In the genomic region with DNA sequence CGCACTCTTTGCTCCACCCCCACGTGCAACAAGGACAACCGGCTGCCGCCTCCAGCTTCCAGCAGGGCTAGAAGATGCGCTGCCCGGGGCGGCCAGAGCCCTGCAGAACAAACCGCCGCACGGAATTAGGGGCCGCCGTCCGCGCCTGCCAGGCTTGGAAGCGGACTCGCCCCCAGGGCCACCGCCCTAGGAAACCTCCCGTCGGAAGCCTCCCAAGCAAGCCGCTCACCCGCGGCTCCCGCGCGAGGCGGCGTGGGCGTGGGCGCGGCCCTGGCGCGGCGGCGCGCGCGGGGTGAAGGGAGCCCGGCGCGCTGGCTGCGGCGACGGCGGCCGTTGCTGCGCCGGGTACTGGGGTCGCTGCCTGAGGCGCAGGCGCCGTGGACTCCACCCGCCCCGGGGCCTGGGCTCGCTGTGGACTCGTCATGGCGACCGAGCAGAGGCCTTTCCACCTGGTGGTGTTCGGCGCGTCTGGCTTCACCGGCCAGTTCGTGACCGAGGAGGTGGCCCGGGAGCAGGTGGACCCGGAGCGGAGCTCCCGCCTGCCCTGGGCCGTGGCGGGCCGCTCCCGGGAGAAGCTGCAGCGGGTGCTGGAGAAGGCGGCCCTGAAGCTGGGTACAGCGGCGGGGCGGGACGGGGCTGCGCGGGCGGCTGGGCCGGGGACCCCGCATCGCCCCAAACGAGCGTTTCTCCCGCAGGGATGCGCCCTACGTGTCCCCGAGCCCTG, we compare ENCODE assay signal across 1 cellular context.
A peak's percentile ranks its signal among the peaks of the same experiment; 100 is the strongest.
TF ChIP-seq lines count a peak whose summit lies in the region.

A gene with protein sequence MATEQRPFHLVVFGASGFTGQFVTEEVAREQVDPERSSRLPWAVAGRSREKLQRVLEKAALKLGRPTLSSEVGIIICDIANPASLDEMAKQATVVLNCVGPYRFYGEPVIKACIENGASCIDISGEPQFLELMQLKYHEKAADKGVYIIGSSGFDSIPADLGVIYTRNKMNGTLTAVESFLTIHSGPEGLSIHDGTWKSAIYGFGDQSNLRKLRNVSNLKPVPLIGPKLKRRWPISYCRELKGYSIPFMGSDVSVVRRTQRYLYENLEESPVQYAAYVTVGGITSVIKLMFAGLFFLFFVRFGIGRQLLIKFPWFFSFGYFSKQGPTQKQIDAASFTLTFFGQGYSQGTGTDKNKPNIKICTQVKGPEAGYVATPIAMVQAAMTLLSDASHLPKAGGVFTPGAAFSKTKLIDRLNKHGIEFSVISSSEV (plus strand): TSS at position 409 of the 724 bp plus-strand sequence. CDS start 14 bp downstream, at position 423.

TF ChIP-seq in HepG2, 621 proteins besides CTCF, POLR2A, EP300 and RAD21 (continued from another document and continues in another):
- TF ChIP-seq, protein P1, sequence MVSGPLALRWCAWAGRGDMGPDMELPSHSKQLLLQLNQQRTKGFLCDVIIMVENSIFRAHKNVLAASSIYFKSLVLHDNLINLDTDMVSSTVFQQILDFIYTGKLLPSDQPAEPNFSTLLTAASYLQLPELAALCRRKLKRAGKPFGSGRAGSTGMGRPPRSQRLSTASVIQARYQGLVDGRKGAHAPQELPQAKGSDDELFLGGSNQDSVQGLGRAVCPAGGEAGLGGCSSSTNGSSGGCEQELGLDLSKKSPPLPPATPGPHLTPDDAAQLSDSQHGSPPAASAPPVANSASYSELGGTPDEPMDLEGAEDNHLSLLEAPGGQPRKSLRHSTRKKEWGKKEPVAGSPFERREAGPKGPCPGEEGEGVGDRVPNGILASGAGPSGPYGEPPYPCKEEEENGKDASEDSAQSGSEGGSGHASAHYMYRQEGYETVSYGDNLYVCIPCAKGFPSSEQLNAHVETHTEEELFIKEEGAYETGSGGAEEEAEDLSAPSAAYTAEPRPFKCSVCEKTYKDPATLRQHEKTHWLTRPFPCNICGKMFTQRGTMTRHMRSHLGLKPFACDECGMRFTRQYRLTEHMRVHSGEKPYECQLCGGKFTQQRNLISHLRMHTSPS (CRISPR knock-in tag; IDR thresholded peaks at IDR 0.05; ENCODE audit: low read depth) = no peak
- TF ChIP-seq, protein P2, sequence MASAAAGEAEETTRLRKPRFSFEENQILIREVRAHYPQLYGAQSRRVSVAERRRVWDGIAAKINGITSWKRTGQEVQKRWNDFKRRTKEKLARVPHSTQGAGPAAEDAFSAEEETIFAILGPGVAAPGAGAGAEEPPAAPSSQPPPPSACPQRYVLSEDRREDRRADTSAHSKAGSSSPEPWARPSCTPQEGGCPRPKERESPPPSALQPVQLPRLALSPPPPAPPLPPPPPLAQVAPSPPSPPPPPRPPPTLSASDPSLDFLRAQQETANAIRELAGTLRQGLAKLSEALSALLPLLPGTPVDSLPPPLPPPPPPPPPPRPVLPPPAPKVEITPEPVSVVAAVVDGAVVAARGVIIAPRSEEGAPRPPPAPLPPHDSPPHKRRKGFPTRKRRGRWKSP (CRISPR knock-in tag; IDR thresholded peaks at IDR 0.05) = peak; percentile 73; the same call in 1 of the 2 replicates
- TF ChIP-seq HOXA9 (CRISPR knock-in tag; IDR thresholded peaks at IDR 0.05; ENCODE audit: borderline replicate concordance) = no peak
- no peak for TF ChIP-seq HHEX (CRISPR knock-in tag; IDR thresholded peaks at IDR 0.05)
- TF ChIP-seq ARID2 (CRISPR knock-in tag; IDR thresholded peaks at IDR 0.05; ENCODE audit: borderline replicate concordance) = peak; percentile 88; the same call in 1 of the 2 replicates
- TF ChIP-seq, protein P3, sequence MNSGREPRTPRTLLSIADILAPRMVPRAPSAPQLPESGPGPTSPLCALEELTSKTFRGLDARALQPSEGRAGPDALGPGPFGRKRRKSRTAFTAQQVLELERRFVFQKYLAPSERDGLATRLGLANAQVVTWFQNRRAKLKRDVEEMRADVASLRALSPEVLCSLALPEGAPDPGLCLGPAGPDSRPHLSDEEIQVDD (CRISPR knock-in tag; IDR thresholded peaks at IDR 0.05; ENCODE audit: borderline replicate concordance) = no peak
- TF ChIP-seq, protein P4, sequence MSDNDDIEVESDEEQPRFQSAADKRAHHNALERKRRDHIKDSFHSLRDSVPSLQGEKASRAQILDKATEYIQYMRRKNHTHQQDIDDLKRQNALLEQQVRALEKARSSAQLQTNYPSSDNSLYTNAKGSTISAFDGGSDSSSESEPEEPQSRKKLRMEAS (IDR thresholded peaks at IDR 0.05) = peak; percentile 72
- 0 out of 2 replicates have a peak, but pooled peaks have one; percentile 40 for TF ChIP-seq ZNF792 (CRISPR knock-in tag; IDR thresholded peaks at IDR 0.05)
- peak; percentile 40; the same call in 1 of the 2 replicates for TF ChIP-seq GFI1 (CRISPR knock-in tag; IDR thresholded peaks at IDR 0.05; ENCODE audit: borderline replicate concordance)
- TF ChIP-seq, protein P5, sequence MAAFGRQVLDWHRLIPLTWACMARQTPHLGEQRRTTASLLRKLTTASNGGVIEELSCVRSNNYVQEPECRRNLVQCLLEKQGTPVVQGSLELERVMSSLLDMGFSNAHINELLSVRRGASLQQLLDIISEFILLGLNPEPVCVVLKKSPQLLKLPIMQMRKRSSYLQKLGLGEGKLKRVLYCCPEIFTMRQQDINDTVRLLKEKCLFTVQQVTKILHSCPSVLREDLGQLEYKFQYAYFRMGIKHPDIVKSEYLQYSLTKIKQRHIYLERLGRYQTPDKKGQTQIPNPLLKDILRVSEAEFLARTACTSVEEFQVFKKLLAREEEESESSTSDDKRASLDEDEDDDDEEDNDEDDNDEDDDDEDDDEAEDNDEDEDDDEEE (CRISPR knock-in tag; IDR thresholded peaks at IDR 0.05) = peak; percentile 83
- TF ChIP-seq ZNF224 (CRISPR knock-in tag; IDR thresholded peaks at IDR 0.05) = 0 out of 2 replicates have a peak, but pooled peaks have one; percentile 71
- peak; percentile 59; the same call in 1 of the 2 replicates for TF ChIP-seq ZSCAN20 (CRISPR knock-in tag; IDR thresholded peaks at IDR 0.05; ENCODE audit: borderline replicate concordance)
- TF ChIP-seq BRCA1 (CRISPR knock-in tag; IDR thresholded peaks at IDR 0.05) = no peak
- no peak for TF ChIP-seq ZNF251 (CRISPR knock-in tag; IDR thresholded peaks at IDR 0.05)
- no peak for TF ChIP-seq HCFC1 (IDR thresholded peaks at IDR 0.05; ENCODE audit: low read depth, low read length)
- TF ChIP-seq CAMTA2 (CRISPR knock-in tag; IDR thresholded peaks at IDR 0.05; ENCODE audit: borderline replicate concordance) = no peak; the same call in 1 of the 2 replicates
- TF ChIP-seq ZNF674 (CRISPR knock-in tag; IDR thresholded peaks at IDR 0.05; ENCODE audit: low read depth) = no peak
- TF ChIP-seq, protein P6, sequence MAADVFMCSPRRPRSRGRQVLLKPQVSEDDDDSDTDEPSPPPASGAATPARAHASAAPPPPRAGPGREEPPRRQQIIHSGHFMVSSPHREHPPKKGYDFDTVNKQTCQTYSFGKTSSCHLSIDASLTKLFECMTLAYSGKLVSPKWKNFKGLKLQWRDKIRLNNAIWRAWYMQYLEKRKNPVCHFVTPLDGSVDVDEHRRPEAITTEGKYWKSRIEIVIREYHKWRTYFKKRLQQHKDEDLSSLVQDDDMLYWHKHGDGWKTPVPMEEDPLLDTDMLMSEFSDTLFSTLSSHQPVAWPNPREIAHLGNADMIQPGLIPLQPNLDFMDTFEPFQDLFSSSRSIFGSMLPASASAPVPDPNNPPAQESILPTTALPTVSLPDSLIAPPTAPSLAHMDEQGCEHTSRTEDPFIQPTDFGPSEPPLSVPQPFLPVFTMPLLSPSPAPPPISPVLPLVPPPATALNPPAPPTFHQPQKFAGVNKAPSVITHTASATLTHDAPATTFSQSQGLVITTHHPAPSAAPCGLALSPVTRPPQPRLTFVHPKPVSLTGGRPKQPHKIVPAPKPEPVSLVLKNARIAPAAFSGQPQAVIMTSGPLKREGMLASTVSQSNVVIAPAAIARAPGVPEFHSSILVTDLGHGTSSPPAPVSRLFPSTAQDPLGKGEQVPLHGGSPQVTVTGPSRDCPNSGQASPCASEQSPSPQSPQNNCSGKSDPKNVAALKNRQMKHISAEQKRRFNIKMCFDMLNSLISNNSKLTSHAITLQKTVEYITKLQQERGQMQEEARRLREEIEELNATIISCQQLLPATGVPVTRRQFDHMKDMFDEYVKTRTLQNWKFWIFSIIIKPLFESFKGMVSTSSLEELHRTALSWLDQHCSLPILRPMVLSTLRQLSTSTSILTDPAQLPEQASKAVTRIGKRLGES (CRISPR knock-in tag; IDR thresholded peaks at IDR 0.05; ENCODE audit: borderline replicate concordance) = no peak; the same call in 1 of the 2 replicates
- peak; percentile 58; the same call in 1 of the 2 replicates for TF ChIP-seq ZNF709 (CRISPR knock-in tag; IDR thresholded peaks at IDR 0.05)
- TF ChIP-seq, protein P7, sequence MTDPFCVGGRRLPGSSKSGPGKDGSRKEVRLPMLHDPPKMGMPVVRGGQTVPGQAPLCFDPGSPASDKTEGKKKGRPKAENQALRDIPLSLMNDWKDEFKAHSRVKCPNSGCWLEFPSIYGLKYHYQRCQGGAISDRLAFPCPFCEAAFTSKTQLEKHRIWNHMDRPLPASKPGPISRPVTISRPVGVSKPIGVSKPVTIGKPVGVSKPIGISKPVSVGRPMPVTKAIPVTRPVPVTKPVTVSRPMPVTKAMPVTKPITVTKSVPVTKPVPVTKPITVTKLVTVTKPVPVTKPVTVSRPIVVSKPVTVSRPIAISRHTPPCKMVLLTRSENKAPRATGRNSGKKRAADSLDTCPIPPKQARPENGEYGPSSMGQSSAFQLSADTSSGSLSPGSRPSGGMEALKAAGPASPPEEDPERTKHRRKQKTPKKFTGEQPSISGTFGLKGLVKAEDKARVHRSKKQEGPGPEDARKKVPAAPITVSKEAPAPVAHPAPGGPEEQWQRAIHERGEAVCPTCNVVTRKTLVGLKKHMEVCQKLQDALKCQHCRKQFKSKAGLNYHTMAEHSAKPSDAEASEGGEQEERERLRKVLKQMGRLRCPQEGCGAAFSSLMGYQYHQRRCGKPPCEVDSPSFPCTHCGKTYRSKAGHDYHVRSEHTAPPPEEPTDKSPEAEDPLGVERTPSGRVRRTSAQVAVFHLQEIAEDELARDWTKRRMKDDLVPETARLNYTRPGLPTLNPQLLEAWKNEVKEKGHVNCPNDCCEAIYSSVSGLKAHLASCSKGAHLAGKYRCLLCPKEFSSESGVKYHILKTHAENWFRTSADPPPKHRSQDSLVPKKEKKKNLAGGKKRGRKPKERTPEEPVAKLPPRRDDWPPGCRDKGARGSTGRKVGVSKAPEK (CRISPR knock-in tag; IDR thresholded peaks at IDR 0.05; ENCODE audit: borderline replicate concordance) = no peak
- no peak for TF ChIP-seq NFRKB (IDR thresholded peaks at IDR 0.05)
- TF ChIP-seq ZNF841 (CRISPR knock-in tag; IDR thresholded peaks at IDR 0.05; ENCODE audit: borderline replicate concordance) = no peak; the same call in 1 of the 2 replicates
- no peak for TF ChIP-seq ZNF839 (CRISPR knock-in tag; IDR thresholded peaks at IDR 0.05; ENCODE audit: borderline replicate concordance)
- peak; percentile 75 for TF ChIP-seq AGO2 (optimal IDR thresholded peaks at IDR 0.05; ENCODE audit: low read depth, low read length)
- TF ChIP-seq, protein P8, sequence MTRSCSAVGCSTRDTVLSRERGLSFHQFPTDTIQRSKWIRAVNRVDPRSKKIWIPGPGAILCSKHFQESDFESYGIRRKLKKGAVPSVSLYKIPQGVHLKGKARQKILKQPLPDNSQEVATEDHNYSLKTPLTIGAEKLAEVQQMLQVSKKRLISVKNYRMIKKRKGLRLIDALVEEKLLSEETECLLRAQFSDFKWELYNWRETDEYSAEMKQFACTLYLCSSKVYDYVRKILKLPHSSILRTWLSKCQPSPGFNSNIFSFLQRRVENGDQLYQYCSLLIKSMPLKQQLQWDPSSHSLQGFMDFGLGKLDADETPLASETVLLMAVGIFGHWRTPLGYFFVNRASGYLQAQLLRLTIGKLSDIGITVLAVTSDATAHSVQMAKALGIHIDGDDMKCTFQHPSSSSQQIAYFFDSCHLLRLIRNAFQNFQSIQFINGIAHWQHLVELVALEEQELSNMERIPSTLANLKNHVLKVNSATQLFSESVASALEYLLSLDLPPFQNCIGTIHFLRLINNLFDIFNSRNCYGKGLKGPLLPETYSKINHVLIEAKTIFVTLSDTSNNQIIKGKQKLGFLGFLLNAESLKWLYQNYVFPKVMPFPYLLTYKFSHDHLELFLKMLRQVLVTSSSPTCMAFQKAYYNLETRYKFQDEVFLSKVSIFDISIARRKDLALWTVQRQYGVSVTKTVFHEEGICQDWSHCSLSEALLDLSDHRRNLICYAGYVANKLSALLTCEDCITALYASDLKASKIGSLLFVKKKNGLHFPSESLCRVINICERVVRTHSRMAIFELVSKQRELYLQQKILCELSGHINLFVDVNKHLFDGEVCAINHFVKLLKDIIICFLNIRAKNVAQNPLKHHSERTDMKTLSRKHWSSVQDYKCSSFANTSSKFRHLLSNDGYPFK (CRISPR knock-in tag; IDR thresholded peaks at IDR 0.05; ENCODE audit: borderline replicate concordance) = no peak; the same call in 1 of the 2 replicates
- TF ChIP-seq NFYB (CRISPR knock-in tag; IDR thresholded peaks at IDR 0.05) = no peak; the same call in none of the 2 replicates
- TF ChIP-seq PAWR (CRISPR knock-in tag; IDR thresholded peaks at IDR 0.05; ENCODE audit: borderline replicate concordance) = no peak
- TF ChIP-seq BRD4 (CRISPR knock-in tag; IDR thresholded peaks at IDR 0.05) = peak; percentile 86; the same call in 1 of the 2 replicates
- peak; percentile 37; the same call in 1 of the 2 replicates for TF ChIP-seq ZNF768 (CRISPR knock-in tag; IDR thresholded peaks at IDR 0.05)
- TF ChIP-seq RARG (CRISPR knock-in tag; IDR thresholded peaks at IDR 0.05; ENCODE audit: low read depth) = no peak
- TF ChIP-seq, protein P9, sequence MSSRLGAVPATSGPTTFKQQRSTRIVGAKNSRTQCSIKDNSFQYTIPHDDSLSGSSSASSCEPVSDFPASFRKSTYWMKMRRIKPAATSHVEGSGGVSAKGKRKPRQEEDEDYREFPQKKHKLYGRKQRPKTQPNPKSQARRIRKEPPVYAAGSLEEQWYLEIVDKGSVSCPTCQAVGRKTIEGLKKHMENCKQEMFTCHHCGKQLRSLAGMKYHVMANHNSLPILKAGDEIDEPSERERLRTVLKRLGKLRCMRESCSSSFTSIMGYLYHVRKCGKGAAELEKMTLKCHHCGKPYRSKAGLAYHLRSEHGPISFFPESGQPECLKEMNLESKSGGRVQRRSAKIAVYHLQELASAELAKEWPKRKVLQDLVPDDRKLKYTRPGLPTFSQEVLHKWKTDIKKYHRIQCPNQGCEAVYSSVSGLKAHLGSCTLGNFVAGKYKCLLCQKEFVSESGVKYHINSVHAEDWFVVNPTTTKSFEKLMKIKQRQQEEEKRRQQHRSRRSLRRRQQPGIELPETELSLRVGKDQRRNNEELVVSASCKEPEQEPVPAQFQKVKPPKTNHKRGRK (CRISPR knock-in tag; IDR thresholded peaks at IDR 0.05) = no peak
- TF ChIP-seq, protein P10, sequence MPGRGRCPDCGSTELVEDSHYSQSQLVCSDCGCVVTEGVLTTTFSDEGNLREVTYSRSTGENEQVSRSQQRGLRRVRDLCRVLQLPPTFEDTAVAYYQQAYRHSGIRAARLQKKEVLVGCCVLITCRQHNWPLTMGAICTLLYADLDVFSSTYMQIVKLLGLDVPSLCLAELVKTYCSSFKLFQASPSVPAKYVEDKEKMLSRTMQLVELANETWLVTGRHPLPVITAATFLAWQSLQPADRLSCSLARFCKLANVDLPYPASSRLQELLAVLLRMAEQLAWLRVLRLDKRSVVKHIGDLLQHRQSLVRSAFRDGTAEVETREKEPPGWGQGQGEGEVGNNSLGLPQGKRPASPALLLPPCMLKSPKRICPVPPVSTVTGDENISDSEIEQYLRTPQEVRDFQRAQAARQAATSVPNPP (CRISPR knock-in tag; IDR thresholded peaks at IDR 0.05) = no peak
- TF ChIP-seq, protein P11, sequence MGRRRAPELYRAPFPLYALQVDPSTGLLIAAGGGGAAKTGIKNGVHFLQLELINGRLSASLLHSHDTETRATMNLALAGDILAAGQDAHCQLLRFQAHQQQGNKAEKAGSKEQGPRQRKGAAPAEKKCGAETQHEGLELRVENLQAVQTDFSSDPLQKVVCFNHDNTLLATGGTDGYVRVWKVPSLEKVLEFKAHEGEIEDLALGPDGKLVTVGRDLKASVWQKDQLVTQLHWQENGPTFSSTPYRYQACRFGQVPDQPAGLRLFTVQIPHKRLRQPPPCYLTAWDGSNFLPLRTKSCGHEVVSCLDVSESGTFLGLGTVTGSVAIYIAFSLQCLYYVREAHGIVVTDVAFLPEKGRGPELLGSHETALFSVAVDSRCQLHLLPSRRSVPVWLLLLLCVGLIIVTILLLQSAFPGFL (CRISPR knock-in tag; IDR thresholded peaks at IDR 0.05) = no peak
- TF ChIP-seq NCOR1 (IDR thresholded peaks at IDR 0.05; ENCODE audit: borderline replicate concordance, low read length) = no peak
- peak; percentile 17 for TF ChIP-seq XRCC5 (optimal IDR thresholded peaks at IDR 0.05; ENCODE audit: low read length)
